8 cellular contexts compared by ENCODE assay signal in genomic region chr17:6913608-6914443, GRCh38.
DNase-seq lines count a peak whose midpoint lies in the region; ATAC-seq, FAIRE-seq and TF ChIP-seq lines count a peak whose summit lies in the region.

No MANE protein-coding gene starts in this region.

- peak overlapping the region; percentile 74 for H3K27ac Mint-ChIP-seq in dendritic cell treated with granulocyte-macrophage colony-stimulating factor and Interleukin-4, amounts not matched to agents 40 ng/mL and 50 ng/mL, for 4 days

- H3K36me3 Mint-ChIP-seq in dendritic cell treated with granulocyte-macrophage colony-stimulating factor and Interleukin-4, amounts not matched to agents 40 ng/mL and 50 ng/mL, for 4 days (ENCODE audit: low read depth) = no peaks in the 10 kb centered on the region

- peak overlapping the region; percentile 83 for H3K4me3 Mint-ChIP-seq in dendritic cell treated with granulocyte-macrophage colony-stimulating factor and Interleukin-4, amounts not matched to agents 40 ng/mL and 50 ng/mL, for 4 days

- H3K4me3 ChIP-seq in lung = no peak overlapping the region

- FAIRE-seq in GM18507 (lab: Jason Lieb, UNC) = peak; percentile 72

- intact Hi-C loops in dendritic cell treated with granulocyte-macrophage colony-stimulating factor and Interleukin-4, amounts not matched to agents 40 ng/mL and 50 ng/mL, for 4 days (cut with micrococcal nuclease) = loop anchor here (2.0 to 5.0 kb wide), 2 partner anchors 91 to 108 kb away; partner anchors contain the start of gene BCL6B

- no peak overlapping the region for H3K27ac ChIP-seq in lung (ENCODE audit: low read depth in 1 of 2, low read length in 1 of 2)

- peaks cover 27% of the 10 kb centered on the region for H3K4me1 Mint-ChIP-seq in dendritic cell treated with granulocyte-macrophage colony-stimulating factor and Interleukin-4, amounts not matched to agents 40 ng/mL and 50 ng/mL, for 4 days (ENCODE audit: low read depth)

- peak; percentile 85 for TF ChIP-seq CTCF in lung (IDR thresholded peaks at IDR 0.05; ENCODE audit: control extremely low read depth, extremely low read depth)

- H3K27me3 Mint-ChIP-seq in dendritic cell treated with granulocyte-macrophage colony-stimulating factor and Interleukin-4, amounts not matched to agents 40 ng/mL and 50 ng/mL, for 4 days = peaks cover 25% of the 10 kb centered on the region

- no peaks in the 10 kb centered on the region for H3K27me3 ChIP-seq in lung (ENCODE audit: control insufficient read depth, insufficient read depth)

- ATAC-seq in lung (ENCODE audit: insufficient read depth, low FRiP score) (no peak), HG02588 (IDR thresholded peaks at IDR 0.05; ENCODE audit: unreplicated experiment) (no peak), HG03159 (IDR thresholded peaks at IDR 0.05; ENCODE audit: unreplicated experiment) (no peak)

- no peaks in the 10 kb centered on the region for H3K9me3 ChIP-seq in lung (ENCODE audit: control insufficient read depth in 2 of 2, insufficient read depth in 1 of 2, low read length in 1 of 2)

- DNase-seq in GM18507 (ENCODE audit: extremely low spot score, insufficient read length, low read depth) (peak; percentile 56), NCI-H345 treated with DMSO at 0.1 percent for 48 hours (lab: John Stamatoyannopoulos, UW; ENCODE audit: unreplicated experiment) (peak; percentile 37), lung (ENCODE audit: low spot score) (peak; percentile 59)
- peak; percentile 51 to 69 for DNase-seq in activated CD4-positive, alpha-beta T cell treated with anti-CD3 and anti-CD28 coated beads, Interleukin-2, amount 50 U/mL, for 24 hours (ENCODE audit: low read depth in 1 of 2, low spot score in 1 of 2)
- peak; percentile 47 to 76 (median 62) for DNase-seq in stimulated activated CD4-positive, alpha-beta T cell treated with anti-CD3 and anti-CD28 coated beads, TNF-alpha, amount 100 ng/mL, for 24 hours (ENCODE audit: low read depth in 3 of 3)

- no peaks in the 10 kb centered on the region for H3K9me3 Mint-ChIP-seq in dendritic cell treated with granulocyte-macrophage colony-stimulating factor and Interleukin-4, amounts not matched to agents 40 ng/mL and 50 ng/mL, for 4 days

- no peaks in the 10 kb centered on the region for H3K36me3 ChIP-seq in lung (ENCODE audit: control insufficient read depth in 2 of 2, insufficient read depth in 2 of 2, low read length in 2 of 2)

- WGBS in lung, 2 donors = 22 to 25% methylated on average over 32 of the region's 32 CpGs

- H3K4me1 ChIP-seq in lung (ENCODE audit: control insufficient read depth in 2 of 2, insufficient read depth in 2 of 2, low read length in 2 of 2) = no peaks in the 10 kb centered on the region
